8 cellular contexts compared by ENCODE assay signal in genomic region chr4:107183155-107183774, GRCh38.
DNase-seq lines count a peak whose midpoint lies in the region; ATAC-seq, FAIRE-seq and TF ChIP-seq lines count a peak whose summit lies in the region.

No MANE protein-coding gene starts in this region.

- no peaks in the 10 kb centered on the region for H3K4me1 ChIP-seq in endothelial cell of umbilical vein (ENCODE audit: control insufficient read depth, extremely low read depth, insufficient read depth, low read length)

- no peak overlapping the region for H3K4me2 ChIP-seq in endothelial cell of umbilical vein (ENCODE audit: insufficient read depth, low read length)

- H3K4me3 ChIP-seq in endothelial cell of umbilical vein (replicated peaks in 1 of 3; ENCODE audit: insufficient read depth in 1 of 3, low read depth in 1 of 3, low read length in 3 of 3), result no peak overlapping the region

- no peaks in the 10 kb centered on the region for H3K27me3 ChIP-seq in endothelial cell of umbilical vein (ENCODE audit: control insufficient read depth in 2 of 2, insufficient read depth in 2 of 2, low read length in 2 of 2)

- no peaks in the 10 kb centered on the region for H3K79me2 ChIP-seq in endothelial cell of umbilical vein (ENCODE audit: control insufficient read depth, insufficient read depth, low read length)

- FAIRE-seq in endothelial cell of umbilical vein (lab: Jason Lieb, UNC), result peak; percentile 70

- CTCF ChIA-PET in activated CD8-positive, alpha-beta memory T cell treated with anti-CD3 and anti-CD28 coated beads, Interleukin-2, amount 10 ng/mL, durations not matched to agents 7 days and 5 days (lab: Charles Lee), result interaction anchor here (0.7 to 1.1 kb wide), 3 partner anchors 8 to 554 kb away, joined by 3 read pairs; no protein-coding TSS in a partner anchor
- CTCF ChIA-PET in endothelial cell of umbilical vein (lab: Charles Lee), result interaction anchor here (0.6 to 6.5 kb wide), 31 partner anchors 9 to 917 kb away, joined by 3 to 202 read pairs (median 4); partner anchors contain the start of gene DKK2

- H3K36me3 ChIP-seq in endothelial cell of umbilical vein (ENCODE audit: control insufficient read depth in 2 of 2, extremely low read depth in 1 of 2, insufficient read depth in 2 of 2, low read length in 2 of 2), result no peaks in the 10 kb centered on the region

- no peak overlapping the region for H3K4me3 Mint-ChIP-seq in activated CD8-positive, alpha-beta memory T cell treated with anti-CD3 and anti-CD28 coated beads, Interleukin-2, amount 10 ng/mL, durations not matched to agents 7 days and 5 days

- H3K4me1 Mint-ChIP-seq in activated CD8-positive, alpha-beta memory T cell treated with anti-CD3 and anti-CD28 coated beads, Interleukin-2, amount 10 ng/mL, durations not matched to agents 7 days and 5 days, result no peaks in the 10 kb centered on the region

- TF ChIP-seq POLR2A in endothelial cell of umbilical vein (IDR thresholded peaks at IDR 0.05; ENCODE audit: low read depth, low read length), result no peak

- intact Hi-C loops in endothelial cell of umbilical vein (cut with micrococcal nuclease), result loop anchor here (1.0 to 10.0 kb wide), 10 partner anchors 89 to 814 kb away; partner anchors contain the start of gene GIMD1

- H3K9ac ChIP-seq in endothelial cell of umbilical vein (replicated peaks; ENCODE audit: extremely low read depth, insufficient read depth, low read length), result no peak overlapping the region

- POLR2A ChIA-PET in endothelial cell of umbilical vein (lab: Charles Lee), result no interaction called here

- H3K9me1 ChIP-seq in endothelial cell of umbilical vein (replicated peaks; ENCODE audit: control insufficient read depth, extremely low read depth, insufficient read depth, low read length), result no peaks in the 10 kb centered on the region

- no peak overlapping the region for H2AFZ ChIP-seq in endothelial cell of umbilical vein (ENCODE audit: low read depth, low read length)

- no TSS peak for BruUV-seq in endothelial cell of umbilical vein (replicated peaks; lab: Mats Ljungman, UMichigan)

- no peaks in the 10 kb centered on the region for H3K36me3 Mint-ChIP-seq in activated CD8-positive, alpha-beta memory T cell treated with anti-CD3 and anti-CD28 coated beads, Interleukin-2, amount 10 ng/mL, durations not matched to agents 7 days and 5 days

- H4K20me1 ChIP-seq in endothelial cell of umbilical vein (replicated peaks; ENCODE audit: control insufficient read depth, extremely low read depth, insufficient read depth, low read length), result no peaks in the 10 kb centered on the region

- H3K27ac ChIP-seq in endothelial cell of umbilical vein (ENCODE audit: insufficient read depth, low read depth, low read length), result no peak overlapping the region

- no peaks in the 10 kb centered on the region for H3K9me3 ChIP-seq in endothelial cell of umbilical vein (replicated peaks; ENCODE audit: control insufficient read depth, insufficient read depth, low read length)

- no peak overlapping the region for H3K27ac Mint-ChIP-seq in activated CD8-positive, alpha-beta memory T cell treated with anti-CD3 and anti-CD28 coated beads, Interleukin-2, amount 10 ng/mL, durations not matched to agents 7 days and 5 days

- H3K9me3 Mint-ChIP-seq in activated CD8-positive, alpha-beta memory T cell treated with anti-CD3 and anti-CD28 coated beads, Interleukin-2, amount 10 ng/mL, durations not matched to agents 7 days and 5 days (ENCODE audit: low read depth), result no peaks in the 10 kb centered on the region

- dilution Hi-C loops in endothelial cell of umbilical vein (cut with MboI; ENCODE audit: extremely low pct_ligation_motif_present, low sequenced_read_pairs), result no loop called here

- no peaks in the 10 kb centered on the region for H3K27me3 Mint-ChIP-seq in activated CD8-positive, alpha-beta memory T cell treated with anti-CD3 and anti-CD28 coated beads, Interleukin-2, amount 10 ng/mL, durations not matched to agents 7 days and 5 days

- no peak for DNase-seq in activated CD8-positive, alpha-beta memory T cell treated with anti-CD3 and anti-CD28 coated beads, Interleukin-2, amount 10 ng/mL, durations not matched to agents 7 days and 5 days
- DNase-seq in activated CD8-positive, alpha-beta memory T cell treated with anti-CD3 and anti-CD28 coated beads, Interleukin-2, amount 50 U/mL, for 48 hours, result no peak
- DNase-seq in HPDE6-E6E7 (ENCODE audit: extremely low spot score) (peak; percentile 46), RPMI8226 (peak; percentile 32), endothelial cell of umbilical vein (ENCODE audit: low read depth, low spot score) (peak; percentile 69), middle frontal gyrus (ENCODE audit: extremely low spot score, low spot score) (peak; percentile 22)
- DNase-seq in activated effector memory CD4-positive, alpha-beta T cell treated with anti-CD3 and anti-CD28 coated beads, Interleukin-2, amount 50 U/mL, for 16 hours, result no peak

- peak; percentile 63 for ATAC-seq in activated CD8-positive, alpha-beta memory T cell treated with anti-CD3 and anti-CD28 coated beads, Interleukin-2, amount 10 ng/mL, durations not matched to agents 7 days and 5 days
- peak; percentile 99 for ATAC-seq in GM21619 (IDR thresholded peaks at IDR 0.05; ENCODE audit: unreplicated experiment)

- peak; percentile 63 to 70 for TF ChIP-seq CTCF in endothelial cell of umbilical vein (IDR thresholded peaks at IDR 0.05; ENCODE audit: extremely low read depth in 1 of 2, insufficient read depth in 1 of 2, low read depth in 1 of 2, low read length in 2 of 2)

TF ChIP-seq in endothelial cell of umbilical vein, 7 proteins besides CTCF, POLR2A, EP300 and RAD21:
- TF ChIP-seq FOS (IDR thresholded peaks at IDR 0.05; ENCODE audit: borderline replicate concordance, insufficient read depth, low read length) (no peak), POLR2AphosphoS5 (IDR thresholded peaks at IDR 0.05; ENCODE audit: insufficient read depth, low read depth, low read length) (no peak), EZH2 (IDR thresholded peaks at IDR 0.05; ENCODE audit: borderline replicate concordance, low read depth, low read length, severe bottlenecking) (no peak), GATA2 (IDR thresholded peaks at IDR 0.05; ENCODE audit: insufficient read depth, insufficient read length, low read depth, low read length) (no peak), JUN (IDR thresholded peaks at IDR 0.05; ENCODE audit: borderline replicate concordance, insufficient read depth, insufficient read length, low read depth) (no peak), MAX (IDR thresholded peaks at IDR 0.05; ENCODE audit: insufficient read depth, insufficient read length) (no peak), MYC (IDR thresholded peaks at IDR 0.05; ENCODE audit: low read depth, low read length) (no peak)

Comparison
In these comparisons a context has a peak if more than half of its experiments do, and no peak if none do; other contexts are left out.
1. DNase-seq: peak in HPDE6-E6E7 (single experiment), RPMI8226 (single experiment), endothelial cell of umbilical vein (single experiment) and middle frontal gyrus (single experiment); none in activated CD8-positive, alpha-beta memory T cell treated with anti-CD3 and anti-CD28 coated beads, Interleukin-2, amount 10 ng/mL, durations not matched to agents 7 days and 5 days (single experiment), activated CD8-positive, alpha-beta memory T cell treated with anti-CD3 and anti-CD28 coated beads, Interleukin-2, amount 50 U/mL, for 48 hours (single experiment) and activated effector memory CD4-positive, alpha-beta T cell treated with anti-CD3 and anti-CD28 coated beads, Interleukin-2, amount 50 U/mL, for 16 hours (single experiment).